8 cellular contexts compared by ENCODE assay signal in the genomic region with DNA sequence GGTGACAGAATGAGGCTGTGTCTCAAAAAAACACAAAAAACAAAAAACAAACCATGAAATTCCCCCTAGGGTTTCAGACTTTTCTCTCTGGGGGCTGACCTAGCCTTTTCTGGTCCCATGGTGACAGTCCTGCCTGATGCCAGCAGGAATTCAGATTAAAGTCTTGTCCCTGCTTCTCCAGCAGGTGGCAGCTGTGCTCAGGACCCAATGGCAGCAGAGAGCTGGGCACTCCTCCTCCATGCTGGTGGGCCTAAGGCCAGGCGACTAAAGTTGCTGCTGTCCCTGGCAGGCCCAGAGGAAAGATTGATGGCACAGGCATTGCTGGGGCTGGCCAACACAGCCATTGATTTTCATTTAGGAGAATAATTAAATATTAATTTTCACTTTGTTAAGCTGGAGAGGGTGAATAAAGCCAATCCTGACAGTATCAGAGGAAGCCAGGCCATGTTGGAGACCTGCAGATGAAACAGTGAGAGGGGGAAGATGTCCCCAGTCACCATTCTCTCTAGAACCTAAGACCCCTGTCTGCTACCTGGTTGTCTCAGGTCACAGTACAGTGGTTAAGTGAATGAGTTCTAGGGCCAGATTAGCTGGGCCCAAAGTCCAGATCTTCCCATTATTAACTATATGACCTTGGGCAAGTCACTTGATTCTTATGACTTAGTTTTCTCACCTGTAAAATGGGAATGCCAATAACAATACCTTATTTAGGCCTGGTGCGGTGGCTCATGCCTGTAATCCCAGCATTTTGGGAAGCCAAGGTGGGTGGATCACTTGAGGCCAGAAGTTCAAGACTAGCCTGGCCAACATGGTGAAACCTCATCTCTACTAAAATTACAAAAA. TPM values are rescaled to one million over a fixed set of nuclear protein-coding genes. Genes with fewer than 3 reads are reported as not detected.
A peak's percentile ranks its signal among the peaks of the same experiment; 100 is the strongest.
DNase-seq lines count a peak whose midpoint lies in the region; ATAC-seq and TF ChIP-seq lines count a peak whose summit lies in the region.

No MANE protein-coding gene starts in this region.

- no peaks in the 10 kb centered on the region for H3K4me1 ChIP-seq in HCT116 (ENCODE audit: control insufficient read depth in 1 of 2, insufficient read depth in 2 of 2, low read length in 2 of 2)

- no peak for TF ChIP-seq POLR2A in HCT116 (IDR thresholded peaks at IDR 0.05; ENCODE audit: borderline replicate concordance, extremely low read depth, insufficient read depth, insufficient read length)

- H3K79me2 ChIP-seq in HCT116 (ENCODE audit: insufficient read depth, low read length), result no peaks in the 10 kb centered on the region

- H3K27me3 ChIP-seq in HCT116 (ENCODE audit: insufficient read depth, low read length), result no peaks in the 10 kb centered on the region

- POLR2A ChIA-PET in HCT116 (lab: Charles Lee), result no interaction called here

- no peak overlapping the region for H3K4me2 ChIP-seq in HCT116 (ENCODE audit: low read length)

- no peak overlapping the region for H3K4me3 ChIP-seq in HCT116 (replicated peaks in 1 of 2; ENCODE audit: low read depth in 1 of 2, low read length in 2 of 2)
- no peak overlapping the region for H3K4me3 ChIP-seq in cardiac fibroblast (replicated peaks in 1 of 2; ENCODE audit: low read depth in 2 of 2, low read length in 2 of 2)

- H4K20me1 ChIP-seq in HCT116 (ENCODE audit: insufficient read depth), result no peaks in the 10 kb centered on the region

- ATAC-seq in HCT116, result peak; percentile 100

- TF ChIP-seq RAD21 in HCT116 (IDR thresholded peaks at IDR 0.05; ENCODE audit: low read depth), result peak; percentile 75

- no peak overlapping the region for H2AFZ ChIP-seq in HCT116 (ENCODE audit: low read depth, low read length, poor library complexity, severe bottlenecking)

- H3K27ac ChIP-seq in HCT116 (ENCODE audit: low read depth, low read length) (no peak overlapping the region), VCaP (no peak overlapping the region)

- BruUV-seq in HCT116 (replicated peaks; lab: Mats Ljungman, UMichigan), result no TSS peak

- H3K9ac ChIP-seq in HCT116 (ENCODE audit: low read length), result no peak overlapping the region

- intact Hi-C loops in HCT116 (cut with micrococcal nuclease), result loop anchor here (10.0 kb wide), 1 partner anchor 272 kb away; no protein-coding TSS in a partner anchor

- CTCF ChIA-PET in HCT116 (lab: Charles Lee), result interaction anchor here (1.0 to 1.7 kb wide), 6 partner anchors 9 to 358 kb away, joined by 3 to 7 read pairs (median 6); no protein-coding TSS in a partner anchor

- DNase-seq in DMS 273 (lab: John Stamatoyannopoulos, UW; ENCODE audit: unreplicated experiment) (peak; percentile 80), HCT116 (ENCODE audit: low read depth, low spot score) (peak; percentile 63), NCI-H2196 treated with DMSO at 0.1 percent for 48 hours (lab: John Stamatoyannopoulos, UW; ENCODE audit: unreplicated experiment) (peak; percentile 46), cardiac fibroblast (ENCODE audit: low read depth in 2 of 2) (peak; percentile 79 to 80), kidney glomerular epithelial cell (lab: John Stamatoyannopoulos, UW) (peak; percentile 23), GF-D8 (lab: John Stamatoyannopoulos, UW) (no peak)
- DNase-seq in stimulated activated CD4-positive, alpha-beta T cell treated with anti-CD3 and anti-CD28 coated beads, Interleukin-4, amount 100 ng/mL, for 24 hours, result peak; percentile 65

- no peaks in the 10 kb centered on the region for H3K36me3 ChIP-seq in HCT116 (ENCODE audit: control insufficient read depth in 1 of 2, insufficient read depth in 2 of 2, low read length in 2 of 2)

- RAD21 ChIA-PET in HCT116 (lab: Charles Lee; ENCODE audit: low non-redundant PET in 1 of 2, low total read pairs in 2 of 2, uncharacterized antibody in 2 of 2, unreplicated experiment in 2 of 2), result interaction anchor here in 1 of 2 experiments (1.2 kb wide), 1 partner anchor 358 kb away, joined by 3 read pairs; no protein-coding TSS in a partner anchor

- no peaks in the 10 kb centered on the region for H3K9me3 ChIP-seq in HCT116 (ENCODE audit: control insufficient read depth in 1 of 2, insufficient read depth in 1 of 2, low read depth in 1 of 2, low read length in 2 of 2)

- no peaks in the 10 kb centered on the region for H3K9me2 ChIP-seq in HCT116 (ENCODE audit: insufficient read depth)

- peak; percentile 65 to 85 (median 77) for TF ChIP-seq CTCF in HCT116 (IDR thresholded peaks at IDR 0.05 in 2 of 3, conservative IDR thresholded peaks at IDR 0.05 in 1 of 3; ENCODE audit: borderline replicate concordance in 1 of 3, insufficient read depth in 1 of 3, low read depth in 2 of 3, low read length in 2 of 3)
- peak; percentile 96 for TF ChIP-seq CTCF in VCaP (conservative IDR thresholded peaks at IDR 0.05)
- TF ChIP-seq CTCF in cardiac fibroblast (IDR thresholded peaks at IDR 0.05; ENCODE audit: low read depth, low read length), result peak; percentile 86

TF ChIP-seq in HCT116, 20 proteins besides CTCF, POLR2A, EP300 and RAD21:
- peak; percentile 40 for TF ChIP-seq YY1 (IDR thresholded peaks at IDR 0.05; ENCODE audit: extremely low read depth, insufficient replicate concordance, low read depth, low read length)
- no peak for TF ChIP-seq CEBPB (IDR thresholded peaks at IDR 0.05; ENCODE audit: low read depth)
- TF ChIP-seq ZNF274 (IDR thresholded peaks at IDR 0.05; ENCODE audit: low read depth, low read length), result no peak
- no peak for TF ChIP-seq ZFX (IDR thresholded peaks at IDR 0.05)
TF ChIP-seq in HCT116: peak in this region for 1.

RNA-seq across cellular contexts. Expression of a gene that starts 7.1 kb away (rescaled TPM):
- 0.52 TPM for total RNA-seq in HCT116 (2021; ENCODE audit: unreplicated experiment)
- polyA plus RNA-seq in HCT116 (2012), result 0.37 and 0.40 TPM in 2 replicates

RNA-seq across cellular contexts. Expression of a gene that starts 40.5 kb away (rescaled TPM):
- total RNA-seq in HCT116 (2021; ENCODE audit: unreplicated experiment), result 67.9 TPM
- polyA plus RNA-seq in HCT116 (2012), result 64.6 and 75.1 TPM in 2 replicates
